In genomic region chr1:30473920-30474817, GRCh38 we compare ENCODE assay signal across 18 cellular contexts.
"Had no signal": no experiment of that assay in that cellular context is flagged by ENCODE, and none has a peak within 500 bp of the region (broad histone marks: within the 10 kb centered on the region; RNA-seq: fewer than 3 reads in every experiment).

No MANE protein-coding gene starts in this region.

- DNase-seq: activated CD4-positive, alpha-beta T cell treated with anti-CD3 and anti-CD28 coated beads for 4 hours; activated CD8-positive, alpha-beta T cell treated with anti-CD3 and anti-CD28 coated beads for 36 hours; activated gamma-delta T cell; activated T-cell treated with anti-CD3 and anti-CD28 coated beads, Interleukin-2, amount 50 U/mL, for 72 hours; amygdala; body of pancreas; cortex of kidney; effector CD4-positive, alpha-beta T cell; esophagus squamous epithelium; foreskin fibroblast; pancreas; thyroid gland; uterus; WERI-Rb-1 had no signal

- H3K27ac ChIP-seq: body of pancreas, esophagus squamous epithelium, pancreas, thyroid gland, uterus, WERI-Rb-1 had no signal

- ATAC-seq: activated CD8-positive, alpha-beta T cell treated with anti-CD3 and anti-CD28 coated beads for 36 hours; activated naive CD4-positive, alpha-beta T cell treated with anti-CD3 and anti-CD28 coated beads, Interleukin-2, amount 50 U/mL, for 72 hours; activated T-cell treated with anti-CD3 and anti-CD28 coated beads, Interleukin-2, amount 50 U/mL, for 72 hours; body of pancreas; left lobe of liver; pancreas; stimulated activated effector memory CD8-positive, alpha-beta T cell treated with anti-CD3 and anti-CD28 coated beads, Interleukin-12 subunit alpha, Interleukin-12 subunit beta, amount 100 ng/mL, for 72 hours had no signal

- H3K9me3 ChIP-seq: body of pancreas, esophagus squamous epithelium, pancreas, thyroid gland, uterus had no signal

- H3K36me3 ChIP-seq: esophagus squamous epithelium, pancreas, thyroid gland, uterus, WERI-Rb-1 had no signal

- H3K4me3 ChIP-seq: body of pancreas, esophagus squamous epithelium, pancreas, thyroid gland, uterus had no signal

- H3K27me3 ChIP-seq: body of pancreas, esophagus squamous epithelium, pancreas, thyroid gland, uterus had no signal

- FAIRE-seq: endothelial cell of umbilical vein, pancreas had no signal

- H3K4me1 ChIP-seq: body of pancreas, esophagus squamous epithelium, pancreas, thyroid gland, uterus had no signal
